Comparison of ENCODE assay signal across 10 cellular contexts in genomic region chr9:35651964-35652828, GRCh38. TPM values are rescaled to one million over a fixed set of nuclear protein-coding genes. Genes with fewer than 3 reads are reported as not detected.
DNase-seq lines count a peak whose midpoint lies in the region; ATAC-seq, FAIRE-seq and TF ChIP-seq lines count a peak whose summit lies in the region.
"Had no signal": no experiment of that assay in that cellular context is flagged by ENCODE, and none has a peak within 500 bp of the region (broad histone marks: within the 10 kb centered on the region; RNA-seq: fewer than 3 reads in every experiment).

No MANE protein-coding gene starts in this region.

- H3K27ac ChIP-seq in ACC112 (ENCODE audit: low read depth, low read length) = peak overlapping the region; percentile 70
- H3K27ac ChIP-seq: tibial artery had no signal

- TF ChIP-seq CTCF in activated CD8-positive, alpha-beta T cell treated with anti-CD3 and anti-CD28 coated beads for 36 hours (IDR thresholded peaks at IDR 0.05) = no peak

- H3K27ac Mint-ChIP-seq in activated CD8-positive, alpha-beta T cell treated with anti-CD3 and anti-CD28 coated beads for 36 hours = peak overlapping the region; percentile 96

- H3K36me3 ChIP-seq in ACC112 (ENCODE audit: insufficient read depth, low read length) = no peaks in the 10 kb centered on the region
- H3K36me3 ChIP-seq: tibial artery had no signal

- peak; percentile 94 for FAIRE-seq in islet of Langerhans (lab: Jason Lieb, UNC)
- FAIRE-seq: keratinocyte had no signal

- H3K27me3 Mint-ChIP-seq in activated CD8-positive, alpha-beta T cell treated with anti-CD3 and anti-CD28 coated beads for 36 hours = no peaks in the 10 kb centered on the region

- POLR2A ChIA-PET in activated CD8-positive, alpha-beta T cell treated with anti-CD3 and anti-CD28 coated beads for 36 hours (lab: Charles Lee) = interaction anchor here (0.6 kb wide), 1 partner anchor 12 kb away, joined by 3 read pairs; the partner anchor contains the start of gene ARHGEF39

- peaks cover 21% of the 10 kb centered on the region for H3K36me3 Mint-ChIP-seq in activated CD8-positive, alpha-beta T cell treated with anti-CD3 and anti-CD28 coated beads for 36 hours (ENCODE audit: low read depth)

- DNase-seq in HT1080 (ENCODE audit: low read depth) = peak; percentile 36
- no peak for DNase-seq in activated CD8-positive, alpha-beta T cell treated with anti-CD3 and anti-CD28 coated beads for 36 hours
- no peak for DNase-seq in cerebellar cortex (ENCODE audit: low spot score)
- DNase-seq in stimulated activated CD4-positive, alpha-beta T cell treated with anti-CD3 and anti-CD28 coated beads, Interleukin-2, amount 100 ng/mL, for 48 hours = no peak
- DNase-seq in NCI-H446 treated with DMSO at 0.1 percent for 48 hours (lab: John Stamatoyannopoulos, UW) = no peak

- no peak for ATAC-seq in activated CD8-positive, alpha-beta T cell treated with anti-CD3 and anti-CD28 coated beads for 36 hours
- no peak for ATAC-seq in HG03095 (IDR thresholded peaks at IDR 0.05; ENCODE audit: unreplicated experiment)

- no peak overlapping the region for H3K4me3 ChIP-seq in ACC112 (ENCODE audit: low read depth, low read length)
- H3K4me3 ChIP-seq: tibial artery had no signal

- peaks cover 43% of the 10 kb centered on the region for H3K4me1 ChIP-seq in ACC112 (ENCODE audit: control insufficient read depth, insufficient read depth, low read length, unreplicated experiment)

- CTCF ChIA-PET in activated CD8-positive, alpha-beta T cell treated with anti-CD3 and anti-CD28 coated beads for 36 hours (lab: Charles Lee) = interaction anchor here (1.9 to 7.7 kb wide), 2 partner anchors 13 to 41 kb away, joined by 4 to 62 read pairs; no protein-coding TSS in a partner anchor

- no peaks in the 10 kb centered on the region for H3K27me3 ChIP-seq in ACC112 (ENCODE audit: insufficient read depth, low read length)
- H3K27me3 ChIP-seq: tibial artery had no signal

- peak overlapping the region; percentile 85 for H3K4me3 Mint-ChIP-seq in activated CD8-positive, alpha-beta T cell treated with anti-CD3 and anti-CD28 coated beads for 36 hours

- H2AFZ ChIP-seq in ACC112 (ENCODE audit: low read length, unreplicated experiment) = no peak overlapping the region

- H3K4me1 Mint-ChIP-seq in activated CD8-positive, alpha-beta T cell treated with anti-CD3 and anti-CD28 coated beads for 36 hours (ENCODE audit: low read depth) = peaks cover 50% of the 10 kb centered on the region

- no peaks in the 10 kb centered on the region for H3K9me3 Mint-ChIP-seq in activated CD8-positive, alpha-beta T cell treated with anti-CD3 and anti-CD28 coated beads for 36 hours

- intact Hi-C loops in activated CD8-positive, alpha-beta T cell treated with anti-CD3 and anti-CD28 coated beads for 36 hours (cut with micrococcal nuclease) = loop anchor here (10.0 kb wide), 1 partner anchor 163 kb away; the partner anchor contains the start of genes HINT2 and SPAG8

- no peaks in the 10 kb centered on the region for H3K79me2 ChIP-seq in ACC112 (ENCODE audit: control insufficient read depth, insufficient read depth, low read length, unreplicated experiment)

RNA-seq across cellular contexts. Expression of gene SIT1, which starts 1.5 kb away (rescaled TPM):
- not detected in 2 replicates for total RNA-seq in HT1080 (2014; rRNA removed; shearing (Covaris generic))
- polyA plus RNA-seq in HT1080 (2015; cell fraction: cytosol; rRNA removed) = not detected in 2 replicates
- polyA plus RNA-seq in HT1080 (2015; cell fraction: nucleus; rRNA removed) = not detected in 2 replicates
- 100 to 1,000 TPM in 1 of 2 experiments, 10 to 100 TPM in 1; 99.9 to 102 TPM for total RNA-seq in activated CD8-positive, alpha-beta T cell treated with anti-CD3 and anti-CD28 coated beads for 36 hours
- polyA plus RNA-seq: keratinocyte had no signal

RNA-seq across cellular contexts. Expression of gene RMRP, which starts 5.6 kb away (rescaled TPM):
- total RNA-seq in HT1080 (2014; rRNA removed; shearing (Covaris generic)) = 6,816 and 22,210 TPM in 2 replicates
- polyA plus RNA-seq in HT1080 (2015; cell fraction: cytosol; rRNA removed) = not detected in 2 replicates
- polyA plus RNA-seq in HT1080 (2015; cell fraction: nucleus; rRNA removed) = not detected in 2 replicates
- total RNA-seq in activated CD8-positive, alpha-beta T cell treated with anti-CD3 and anti-CD28 coated beads for 36 hours = over 10,000 TPM; 13,164 to 13,311 TPM

RNA-seq across cellular contexts. Expression of gene CCDC107, which starts 5.9 kb away (rescaled TPM):
- total RNA-seq in HT1080 (2014; rRNA removed; shearing (Covaris generic)) = 9.2 and 9.3 TPM in 2 replicates
- 4.2 and 6.2 TPM in 2 replicates for polyA plus RNA-seq in HT1080 (2015; cell fraction: cytosol; rRNA removed)
- polyA plus RNA-seq in HT1080 (2015; cell fraction: nucleus; rRNA removed) = 3.5 and 3.7 TPM in 2 replicates
- 10 to 100 TPM; 12.1 to 13.7 TPM for total RNA-seq in activated CD8-positive, alpha-beta T cell treated with anti-CD3 and anti-CD28 coated beads for 36 hours

RNA-seq across cellular contexts. Expression of gene ARHGEF39, which starts 12.8 kb away (rescaled TPM):
- 5.3 and 8.9 TPM in 2 replicates for total RNA-seq in HT1080 (2014; rRNA removed; shearing (Covaris generic))
- 8.4 and 10.1 TPM in 2 replicates for polyA plus RNA-seq in HT1080 (2015; cell fraction: cytosol; rRNA removed)
- 26.8 and 31.7 TPM in 2 replicates for polyA plus RNA-seq in HT1080 (2015; cell fraction: nucleus; rRNA removed)
- 10 to 100 TPM; 16.0 to 19.9 TPM for total RNA-seq in activated CD8-positive, alpha-beta T cell treated with anti-CD3 and anti-CD28 coated beads for 36 hours

RNA-seq across cellular contexts. Expression of gene CA9, which starts 21.5 kb away (rescaled TPM):
- 0.33 and 0.55 TPM in 2 replicates for total RNA-seq in HT1080 (2014; rRNA removed; shearing (Covaris generic))
- 64.9 and 70.8 TPM in 2 replicates for polyA plus RNA-seq in HT1080 (2015; cell fraction: cytosol; rRNA removed)
- 101 and 114 TPM in 2 replicates for polyA plus RNA-seq in HT1080 (2015; cell fraction: nucleus; rRNA removed)
- total RNA-seq in activated CD8-positive, alpha-beta T cell treated with anti-CD3 and anti-CD28 coated beads for 36 hours = 1 to 10 TPM; 4.5 to 4.9 TPM

Comparison
In these comparisons a context has a peak if more than half of its experiments do, and no peak if none do; other contexts are left out.
1. RNA of gene SIT1, which starts 1.5 kb away (total RNA-seq): 99.9 to 102 TPM in activated CD8-positive, alpha-beta T cell treated with anti-CD3 and anti-CD28 coated beads for 36 hours; not detected in HT1080; every median in the first group is over 100 times any median in the second.